Comparison of ENCODE assay signal across 24 cellular contexts in the genomic region with DNA sequence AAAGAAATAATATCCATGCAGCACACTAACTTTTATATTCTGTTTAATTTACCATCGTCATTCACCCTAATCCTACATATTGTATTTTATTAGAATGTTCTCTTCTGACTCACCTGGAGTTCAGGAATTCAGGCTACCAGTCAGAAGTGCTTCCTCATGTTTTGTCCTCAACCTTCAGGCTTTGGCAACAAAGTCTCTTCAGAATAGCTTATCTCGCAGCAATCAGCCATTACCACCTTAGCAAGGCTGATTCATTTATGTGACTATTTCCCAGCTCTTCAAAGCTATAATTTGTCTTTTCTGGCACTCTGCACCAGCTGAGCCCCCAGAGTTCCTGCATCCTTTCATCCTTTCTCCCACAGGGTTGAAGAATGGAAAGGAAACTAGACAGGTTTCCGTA.
DNase-seq lines count a peak whose midpoint lies in the region; ATAC-seq, FAIRE-seq and TF ChIP-seq lines count a peak whose summit lies in the region.
"Had no signal": no experiment of that assay in that cellular context is flagged by ENCODE, and none has a peak within 500 bp of the region (broad histone marks: within the 10 kb centered on the region; RNA-seq: fewer than 3 reads in every experiment).

No MANE protein-coding gene starts in this region.

- no peak for TF ChIP-seq POLR2A in upper lobe of left lung (IDR thresholded peaks at IDR 0.05)

- no peak for FAIRE-seq in pancreas (lab: Jason Lieb, UNC)
- FAIRE-seq: A549, GM12892, GM18507 had no signal

- no peak overlapping the region for H3K9ac ChIP-seq in PC-3 (ENCODE audit: low read length)
- H3K9ac ChIP-seq: BLaER1 treated with 17β-estradiol and CSF1 and Interleukin-3, amounts not matched to agents 10 nM and 100 nM had no signal

- DNase-seq in SIG-M5 treated with dmso at 0.1 percent for 504 hours (lab: John Stamatoyannopoulos, UW; ENCODE audit: unreplicated experiment) (peak; percentile 1), SIG-M5 (lab: John Stamatoyannopoulos, UW) (no peak), PC-3 (peak; percentile 91), epithelial cell of esophagus (ENCODE audit: low read depth) (peak; percentile 29), pancreas (no peak), upper lobe of left lung (no peak)
- DNase-seq in activated naive CD4-positive, alpha-beta T cell treated with anti-CD3 and anti-CD28 coated beads, Interleukin-2, amount 50 U/mL, for 72 hours (ENCODE audit: low spot score in 2 of 2): no peak
- DNase-seq: CD8-positive, alpha-beta T cell; DMS53; H7; HFFc6; NCI-H1105; NCI-H1694; NCI-H2081 treated with DMSO at 0.1 percent for 48 hours; NCI-H510A; NCI-H82; Peyer's patch; SHP77 had no signal

- H3K4me3 ChIP-seq in PC-3 (ENCODE audit: low read length) (no peak overlapping the region), epithelial cell of esophagus (ENCODE audit: low read length) (no peak overlapping the region), pancreas (no peak overlapping the region), upper lobe of left lung (no peak overlapping the region)
- H3K4me3 ChIP-seq: A549; BLaER1 treated with 17β-estradiol and CSF1 and Interleukin-3, amounts not matched to agents 10 nM and 100 nM; Peyer's patch had no signal

- ATAC-seq in PC-3: peak; percentile 97
- peak in 3 of 4 donors; percentile 63 to 72 (median 65) for ATAC-seq in pancreas
- ATAC-seq in upper lobe of left lung (ENCODE audit: low FRiP score in 2 of 2): no peak
- ATAC-seq in activated naive CD4-positive, alpha-beta T cell treated with anti-CD3 and anti-CD28 coated beads, Interleukin-2, amount 50 U/mL, for 72 hours: no peak
- no peak for ATAC-seq in HG03354 (IDR thresholded peaks at IDR 0.05; ENCODE audit: poor library complexity, severe bottlenecking, unreplicated experiment)
- ATAC-seq: A549; CD8-positive, alpha-beta T cell had no signal

- no peak overlapping the region for H3K27ac Mint-ChIP-seq in activated naive CD4-positive, alpha-beta T cell treated with anti-CD3 and anti-CD28 coated beads, Interleukin-2, amount 50 U/mL, for 72 hours
- H3K27ac Mint-ChIP-seq: CD8-positive, alpha-beta T cell; HFFc6 had no signal

- no peaks in the 10 kb centered on the region for H3F3A ChIP-seq in PC-3 (ENCODE audit: low read length, unreplicated experiment)

- H3K27me3 ChIP-seq in PC-3 (ENCODE audit: low read length): no peaks in the 10 kb centered on the region
- no peaks in the 10 kb centered on the region for H3K27me3 ChIP-seq in pancreas
- H3K27me3 ChIP-seq in upper lobe of left lung: no peaks in the 10 kb centered on the region
- H3K27me3 ChIP-seq: BLaER1 treated with 17β-estradiol and CSF1 and Interleukin-3, amounts not matched to agents 10 nM and 100 nM; Peyer's patch had no signal

- 0 out of 2 replicates have a peak, but pooled peaks cover under 1% of the 10 kb centered on the region for H3K9me3 ChIP-seq in PC-3 (ENCODE audit: low read length)
- H3K9me3 ChIP-seq in pancreas: no peaks in the 10 kb centered on the region
- no peaks in the 10 kb centered on the region for H3K9me3 ChIP-seq in upper lobe of left lung
- H3K9me3 ChIP-seq: A549, Peyer's patch had no signal

- BruUV-seq in PC-3 (replicated peaks; lab: Mats Ljungman, UMichigan): no TSS peak

- intact Hi-C loops in PC-3 (cut with micrococcal nuclease): no loop called here
- intact Hi-C loops in pancreas (cut with DNase I): no loop called here

- peaks cover 12 to 13% of the 10 kb centered on the region in 2 donors for H3K9me3 Mint-ChIP-seq in activated naive CD4-positive, alpha-beta T cell treated with anti-CD3 and anti-CD28 coated beads, Interleukin-2, amount 50 U/mL, for 72 hours

- H3K36me3 ChIP-seq in PC-3 (ENCODE audit: low read depth, low read length) (no peaks in the 10 kb centered on the region), pancreas (no peaks in the 10 kb centered on the region), upper lobe of left lung (no peaks in the 10 kb centered on the region)
- H3K36me3 ChIP-seq: BLaER1 treated with 17β-estradiol and CSF1 and Interleukin-3, amounts not matched to agents 10 nM and 100 nM; Peyer's patch had no signal

- H4K20me1 ChIP-seq in PC-3 (ENCODE audit: low read length): no peaks in the 10 kb centered on the region
- H4K20me1 ChIP-seq: BLaER1 treated with 17β-estradiol and CSF1 and Interleukin-3, amounts not matched to agents 10 nM and 100 nM had no signal

- no peaks in the 10 kb centered on the region for H3K36me3 Mint-ChIP-seq in activated naive CD4-positive, alpha-beta T cell treated with anti-CD3 and anti-CD28 coated beads, Interleukin-2, amount 50 U/mL, for 72 hours
- H3K36me3 Mint-ChIP-seq: CD8-positive, alpha-beta T cell had no signal

- peaks cover 14% of the 10 kb centered on the region for H3K4me1 ChIP-seq in PC-3 (ENCODE audit: insufficient read depth, low read length)
- H3K4me1 ChIP-seq in pancreas: no peaks in the 10 kb centered on the region
- H3K4me1 ChIP-seq in upper lobe of left lung: no peaks in the 10 kb centered on the region
- H3K4me1 ChIP-seq: A549; BLaER1 treated with 17β-estradiol and CSF1 and Interleukin-3, amounts not matched to agents 10 nM and 100 nM; Peyer's patch had no signal

- no peak for TF ChIP-seq EP300 in upper lobe of left lung (IDR thresholded peaks at IDR 0.05)

- peak overlapping the region; percentile 63 for H3K27ac ChIP-seq in PC-3 (ENCODE audit: low read length)
- H3K27ac ChIP-seq in pancreas: no peak overlapping the region
- H3K27ac ChIP-seq in upper lobe of left lung: no peak overlapping the region
- H3K27ac ChIP-seq: A549; BLaER1 treated with 17β-estradiol and CSF1 and Interleukin-3, amounts not matched to agents 10 nM and 100 nM; HL-60; Peyer's patch had no signal

- H3K4me2 ChIP-seq in PC-3 (ENCODE audit: low read length): peak overlapping the region; percentile 50
- H3K4me2 ChIP-seq: A549; BLaER1 treated with 17β-estradiol and CSF1 and Interleukin-3, amounts not matched to agents 10 nM and 100 nM had no signal

- peak overlapping the region; percentile 17; the same call in 1 of the 2 replicates for H2AFZ ChIP-seq in PC-3 (ENCODE audit: low read length)

- TF ChIP-seq CTCF in PC-3 (conservative IDR thresholded peaks at IDR 0.05; ENCODE audit: low read depth, low read length) (no peak), epithelial cell of esophagus (IDR thresholded peaks at IDR 0.05; ENCODE audit: insufficient read depth, low read depth, low read length, missing control alignments) (no peak), pancreas (IDR thresholded peaks at IDR 0.05) (no peak), upper lobe of left lung (IDR thresholded peaks at IDR 0.05) (no peak)

- CTCF ChIA-PET in PC-3 (lab: Charles Lee): no interaction called here

- H3K79me2 ChIP-seq in PC-3 (ENCODE audit: low read length): no peaks in the 10 kb centered on the region

- WGBS in pancreas, 2 donors: 51 to 63% methylated on average over 3 of the region's 3 CpGs
- 71 to 74% methylated on average over 3 of the region's 3 CpGs for WGBS in upper lobe of left lung, 2 donors

- POLR2A ChIA-PET in PC-3 (lab: Charles Lee; ENCODE audit: unreplicated experiment): interaction anchor here (0.5 kb wide), 1 partner anchor 884 kb away, joined by 3 read pairs; no protein-coding TSS in a partner anchor

- H3K9me2 ChIP-seq in PC-3 (replicated peaks; ENCODE audit: low read length): no peaks in the 10 kb centered on the region; the same call in 1 of the 2 replicates

Comparison
In these comparisons a context has a peak if more than half of its experiments do, and no peak if none do; other contexts are left out.
1. DNase-seq: peak in SIG-M5 treated with dmso at 0.1 percent for 504 hours (single experiment), PC-3 (single experiment) and epithelial cell of esophagus (single experiment); none in SIG-M5 (single experiment), pancreas (0 of 6), upper lobe of left lung (0 of 2) and activated naive CD4-positive, alpha-beta T cell treated with anti-CD3 and anti-CD28 coated beads, Interleukin-2, amount 50 U/mL, for 72 hours (0 of 2).
2. ATAC-seq: peak in PC-3 (single experiment) and pancreas (3 of 4); none in upper lobe of left lung (0 of 2), activated naive CD4-positive, alpha-beta T cell treated with anti-CD3 and anti-CD28 coated beads, Interleukin-2, amount 50 U/mL, for 72 hours (0 of 2) and HG03354 (single experiment).